In genomic region chr10:103696411-103697145, GRCh38 we compare ENCODE assay signal across 8 cellular contexts.
DNase-seq lines count a peak whose midpoint lies in the region; ATAC-seq, FAIRE-seq and TF ChIP-seq lines count a peak whose summit lies in the region.

No MANE protein-coding gene starts in this region.

- no peaks in the 10 kb centered on the region for H3K9me2 ChIP-seq in PC-9 (ENCODE audit: insufficient read depth)

- CTCF ChIA-PET in PC-9 (lab: Charles Lee) = no interaction called here

- H3K27ac Mint-ChIP-seq in activated T-cell treated with anti-CD3 and anti-CD28 coated beads, Interleukin-2, amount 50 U/mL, for 24 hours = peak overlapping the region; percentile 58

- no TSS peak for BruUV-seq in PC-9 (replicated peaks; lab: Mats Ljungman, UMichigan)

- no peak for TF ChIP-seq POLR2A in GM12892 (IDR thresholded peaks at IDR 0.05; ENCODE audit: low read depth, low read length)

- peaks cover 4% of the 10 kb centered on the region for H3K27me3 Mint-ChIP-seq in activated T-cell treated with anti-CD3 and anti-CD28 coated beads, Interleukin-2, amount 50 U/mL, for 24 hours

- ATAC-seq in HG02763 (IDR thresholded peaks at IDR 0.05; ENCODE audit: unreplicated experiment) = peak; percentile 29

- H3K4me1 ChIP-seq in PC-9 (replicated peaks; ENCODE audit: insufficient read depth) = peaks cover 28% of the 10 kb centered on the region

- H3K9me3 Mint-ChIP-seq in activated T-cell treated with anti-CD3 and anti-CD28 coated beads, Interleukin-2, amount 50 U/mL, for 24 hours = no peaks in the 10 kb centered on the region

- peak overlapping the region; percentile 83 for H3K27ac ChIP-seq in PC-9

- TF ChIP-seq CTCF in PC-9 (conservative IDR thresholded peaks at IDR 0.05) (peak; percentile 38; the same call in 1 of the 2 replicates), fibroblast of the aortic adventitia (IDR thresholded peaks at IDR 0.05; ENCODE audit: insufficient read depth, low read length) (peak; percentile 71)

- H3K4me1 Mint-ChIP-seq in activated T-cell treated with anti-CD3 and anti-CD28 coated beads, Interleukin-2, amount 50 U/mL, for 24 hours (ENCODE audit: low read depth) = peaks cover 33% of the 10 kb centered on the region

- H3K4me3 ChIP-seq in PC-9 (no peak overlapping the region), fibroblast of the aortic adventitia (ENCODE audit: low read depth, low read length) (no peak overlapping the region)

- H3K4me2 ChIP-seq in PC-9 = peak overlapping the region; percentile 36

- POLR2A ChIA-PET in PC-9 (lab: Charles Lee; ENCODE audit: unreplicated experiment) = interaction anchor here (0.6 kb wide), 1 partner anchor 115 kb away, joined by 7 read pairs; no protein-coding TSS in a partner anchor

- peaks cover 14% of the 10 kb centered on the region; the same call in 1 of the 2 replicates for H3F3A ChIP-seq in PC-9 (ENCODE audit: insufficient read depth, low read depth)

- H4K20me1 ChIP-seq in PC-9 (ENCODE audit: insufficient read depth) = no peaks in the 10 kb centered on the region

- peak overlapping the region; percentile 18 for H3K4me3 Mint-ChIP-seq in activated T-cell treated with anti-CD3 and anti-CD28 coated beads, Interleukin-2, amount 50 U/mL, for 24 hours

- H2AFZ ChIP-seq in PC-9 = no peak overlapping the region

- no peaks in the 10 kb centered on the region for H3K27me3 ChIP-seq in PC-9 (ENCODE audit: insufficient read depth, low read depth)

- peak; percentile 96 for FAIRE-seq in GM12892 (lab: Jason Lieb, UNC)

- H3K9me3 ChIP-seq in PC-9 (ENCODE audit: insufficient read depth, low read depth) = no peaks in the 10 kb centered on the region

- no peaks in the 10 kb centered on the region for H3K79me2 ChIP-seq in PC-9 (ENCODE audit: low read depth)

- intact Hi-C loops in PC-9 (cut with micrococcal nuclease; ENCODE audit: unreplicated experiment) = loop anchor here (5.0 kb wide), 1 partner anchor 279 kb away; no protein-coding TSS in a partner anchor

- H3K36me3 Mint-ChIP-seq in activated T-cell treated with anti-CD3 and anti-CD28 coated beads, Interleukin-2, amount 50 U/mL, for 24 hours (ENCODE audit: low read depth) = no peaks in the 10 kb centered on the region

- DNase-seq in GM12892 (ENCODE audit: insufficient read length) = peak; percentile 85
- peak; percentile 53 to 75 for DNase-seq in PC-9
- peak; percentile 79 for DNase-seq in activated T-cell treated with anti-CD3 and anti-CD28 coated beads, Interleukin-2, amount 50 U/mL, for 24 hours
- DNase-seq in fibroblast of the aortic adventitia (ENCODE audit: low read depth) = peak; percentile 91
- DNase-seq in renal cortical epithelial cell (ENCODE audit: low read depth) = peak; percentile 80
- no peak for DNase-seq in inferior parietal cortex (ENCODE audit: extremely low spot score)
- DNase-seq in middle frontal gyrus (ENCODE audit: extremely low spot score, low spot score) = no peak

- H3K36me3 ChIP-seq in PC-9 (ENCODE audit: low read depth) = no peaks in the 10 kb centered on the region

Comparison
In these comparisons a context has a peak if more than half of its experiments do, and no peak if none do; other contexts are left out.
1. DNase-seq: peak in GM12892 (single experiment), PC-9 (2 of 2), activated T-cell treated with anti-CD3 and anti-CD28 coated beads, Interleukin-2, amount 50 U/mL, for 24 hours (single experiment), fibroblast of the aortic adventitia (single experiment) and renal cortical epithelial cell (single experiment); none in inferior parietal cortex (single experiment) and middle frontal gyrus (single experiment).